1 cellular context compared by ENCODE assay signal in genomic region chr19:13162749-13163608, GRCh38.
A peak's percentile ranks its signal among the peaks of the same experiment; 100 is the strongest.
TF ChIP-seq lines count a peak whose summit lies in the region.

No MANE protein-coding gene starts in this region.

TF ChIP-seq in A549, 52 proteins besides CTCF, POLR2A, EP300 and RAD21:
- no peak for TF ChIP-seq MAFK (IDR thresholded peaks at IDR 0.05; ENCODE audit: partially characterized antibody)
- peak; percentile 36 to 39; a peak in 3 of 5 replicates for TF ChIP-seq JUN (IDR thresholded peaks at IDR 0.05)
- no peak for TF ChIP-seq HES2 (IDR thresholded peaks at IDR 0.05)
- TF ChIP-seq HOXB13 (CRISPR knock-in tag; IDR thresholded peaks at IDR 0.05; ENCODE audit: low read depth), result no peak
- no peak for TF ChIP-seq PHF8 (IDR thresholded peaks at IDR 0.05; ENCODE audit: borderline replicate concordance, low read depth)
- TF ChIP-seq RNF2 (IDR thresholded peaks at IDR 0.05; ENCODE audit: borderline replicate concordance, low read depth), result no peak
- no peak for TF ChIP-seq ELK1 (IDR thresholded peaks at IDR 0.05; ENCODE audit: low read depth, low read length)
- TF ChIP-seq SMC3 (IDR thresholded peaks at IDR 0.05), result no peak
- TF ChIP-seq HOXA7 (CRISPR knock-in tag; IDR thresholded peaks at IDR 0.05), result peak; percentile 52; the same call in 1 of the 2 replicates
- TF ChIP-seq RFX5 (IDR thresholded peaks at IDR 0.05), result 0 out of 2 replicates have a peak, but pooled peaks have one; percentile 30
- TF ChIP-seq MAZ (IDR thresholded peaks at IDR 0.05; ENCODE audit: borderline replicate concordance, low read depth, low read length), result no peak
- TF ChIP-seq BCL3 (IDR thresholded peaks at IDR 0.05), result peak; percentile 53; the same call in 1 of the 3 replicates
- no peak for TF ChIP-seq NFE2L2 (conservative IDR thresholded peaks at IDR 0.05; ENCODE audit: low read length)
- no peak for TF ChIP-seq POLR2AphosphoS2 (conservative IDR thresholded peaks at IDR 0.05; ENCODE audit: low read length)
- TF ChIP-seq MYC (IDR thresholded peaks at IDR 0.05; ENCODE audit: borderline replicate concordance, low read length), result 0 out of 2 replicates have a peak, but pooled peaks have one; percentile 25
- no peak for TF ChIP-seq JUNB (IDR thresholded peaks at IDR 0.05)
- TF ChIP-seq E2F6 (IDR thresholded peaks at IDR 0.05; ENCODE audit: borderline replicate concordance, low read depth), result peak; percentile 51; the same call in 1 of the 2 replicates
- TF ChIP-seq RCOR1 (IDR thresholded peaks at IDR 0.05; ENCODE audit: low read depth, low read length), result no peak
- TF ChIP-seq CEBPB (IDR thresholded peaks at IDR 0.05), result no peak
- TF ChIP-seq USF2 (IDR thresholded peaks at IDR 0.05), result peak; percentile 19; the same call in 1 of the 2 replicates
- 0 out of 2 replicates have a peak, but pooled peaks have one; percentile 54 for TF ChIP-seq HOXB5 (CRISPR knock-in tag; IDR thresholded peaks at IDR 0.05)
- no peak for TF ChIP-seq CBX2 (IDR thresholded peaks at IDR 0.05; ENCODE audit: borderline replicate concordance, low read depth)
- TF ChIP-seq NR3C1 (IDR thresholded peaks at IDR 0.05), result no peak
- no peak for TF ChIP-seq ESRRA (IDR thresholded peaks at IDR 0.05; ENCODE audit: borderline replicate concordance, low read length)
- no peak for TF ChIP-seq SREBF2 (IDR thresholded peaks at IDR 0.05)
- peak; percentile 77 for TF ChIP-seq MAX (IDR thresholded peaks at IDR 0.05)
- TF ChIP-seq NPAS2 (CRISPR knock-in tag; IDR thresholded peaks at IDR 0.05; ENCODE audit: borderline replicate concordance), result no peak
- no peak; the same call in 1 of the 2 replicates for TF ChIP-seq ATOH8 (CRISPR knock-in tag; IDR thresholded peaks at IDR 0.05; ENCODE audit: low read depth)
- no peak for TF ChIP-seq GATA3 (IDR thresholded peaks at IDR 0.05; ENCODE audit: borderline replicate concordance)
- no peak for TF ChIP-seq CHD2 (IDR thresholded peaks at IDR 0.05; ENCODE audit: low read length, partially characterized antibody)
TF ChIP-seq in A549: peak in this region for 9.
